Comparison of ENCODE assay signal across 22 cellular contexts in the genomic region with DNA sequence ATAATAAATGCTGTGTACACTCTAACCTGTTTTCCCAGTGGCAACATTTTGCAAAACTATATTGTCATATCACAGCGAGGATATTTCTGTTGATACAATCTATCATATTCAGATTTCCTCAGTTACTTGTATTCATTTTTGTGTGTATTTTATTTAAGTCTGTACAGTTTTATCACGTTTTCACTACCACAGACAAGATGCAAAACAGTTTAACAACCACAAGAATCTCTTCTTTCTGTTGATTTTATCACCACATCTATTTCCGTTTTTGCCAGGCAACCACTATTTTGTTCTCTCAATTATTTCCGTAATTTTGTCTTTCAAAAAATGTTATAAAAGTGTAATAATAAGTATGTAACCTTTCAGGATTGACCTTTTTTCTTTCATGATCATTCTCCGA.
"Had no signal": no experiment of that assay in that cellular context is flagged by ENCODE, and none has a peak within 500 bp of the region (broad histone marks: within the 10 kb centered on the region; RNA-seq: fewer than 3 reads in every experiment).

No MANE protein-coding gene starts in this region.

- H3K4me1 Mint-ChIP-seq: activated naive CD8-positive, alpha-beta T cell treated with anti-CD3 and anti-CD28 coated beads, Interleukin-2, amount 10 ng/mL, durations not matched to agents 7 days and 5 days had no signal

- H3K36me3 ChIP-seq: thyroid gland, upper lobe of right lung had no signal

- ATAC-seq: naive thymus-derived CD8-positive, alpha-beta T cell; upper lobe of right lung had no signal

- H3K9me3 Mint-ChIP-seq: activated CD4-positive, alpha-beta memory T cell treated with anti-CD3 and anti-CD28 coated beads for 36 hours; activated naive CD4-positive, alpha-beta T cell treated with anti-CD3 and anti-CD28 coated beads for 36 hours; activated naive CD8-positive, alpha-beta T cell treated with anti-CD3 and anti-CD28 coated beads, Interleukin-2, amount 10 ng/mL, durations not matched to agents 7 days and 5 days; dendritic cell treated with granulocyte-macrophage colony-stimulating factor and Interleukin-4, amounts not matched to agents 40 ng/mL and 50 ng/mL, for 4 days; stimulated activated naive CD8-positive, alpha-beta T cell treated with anti-CD3 and anti-CD28 coated beads, Interleukin-15, Interleukin-2, amounts not matched to agents 100 ng/mL and 50 ng/mL, for 24 hours had no signal

- H3K4me1 ChIP-seq: upper lobe of right lung had no signal

- H3K27me3 Mint-ChIP-seq: dendritic cell treated with granulocyte-macrophage colony-stimulating factor and Interleukin-4, amounts not matched to agents 40 ng/mL and 50 ng/mL, for 4 days; progenitor cell of endocrine pancreas had no signal

- DNase-seq: activated CD4-positive, alpha-beta T cell treated with anti-CD3 and anti-CD28 coated beads for 4 hours; activated CD4-positive, CD25-positive, alpha-beta regulatory T cell; activated effector memory CD4-positive, alpha-beta T cell treated with Interleukin-2 at 50 U/mL for 16 hours; activated naive CD4-positive, alpha-beta T cell treated with anti-CD3 and anti-CD28 coated beads for 36 hours; activated naive CD8-positive, alpha-beta T cell treated with anti-CD3 and anti-CD28 coated beads, Interleukin-2, amount 10 ng/mL, durations not matched to agents 7 days and 5 days; activated T-cell treated with anti-CD3 and anti-CD28 coated beads, Interleukin-2, amount 50 U/mL, for 48 hours; amniotic stem cell; effector CD4-positive, alpha-beta T cell; erythroblast; foreskin fibroblast; kidney; stimulated activated CD4-positive, alpha-beta T cell treated with anti-CD3 and anti-CD28 coated beads, Interleukin-4, amount 100 ng/mL, for 4 hours; substantia nigra; T1000; thyroid gland; upper lobe of right lung had no signal

- H3K36me3 Mint-ChIP-seq: activated CD4-positive, alpha-beta memory T cell treated with anti-CD3 and anti-CD28 coated beads for 36 hours; activated naive CD8-positive, alpha-beta T cell treated with anti-CD3 and anti-CD28 coated beads, Interleukin-2, amount 10 ng/mL, durations not matched to agents 7 days and 5 days; naive thymus-derived CD8-positive, alpha-beta T cell had no signal

- H3K27ac Mint-ChIP-seq: activated CD4-positive, alpha-beta memory T cell treated with anti-CD3 and anti-CD28 coated beads for 36 hours; activated naive CD4-positive, alpha-beta T cell treated with anti-CD3 and anti-CD28 coated beads for 36 hours; activated naive CD8-positive, alpha-beta T cell treated with anti-CD3 and anti-CD28 coated beads, Interleukin-2, amount 10 ng/mL, durations not matched to agents 7 days and 5 days; dendritic cell treated with granulocyte-macrophage colony-stimulating factor and Interleukin-4, amounts not matched to agents 40 ng/mL and 50 ng/mL, for 4 days; naive thymus-derived CD8-positive, alpha-beta T cell; progenitor cell of endocrine pancreas; stimulated activated naive CD8-positive, alpha-beta T cell treated with anti-CD3 and anti-CD28 coated beads, Interleukin-15, Interleukin-2, amounts not matched to agents 100 ng/mL and 50 ng/mL, for 24 hours had no signal

- H3K27me3 ChIP-seq: thyroid gland, upper lobe of right lung had no signal

- H3K27ac ChIP-seq: thyroid gland, upper lobe of right lung had no signal

- H3K9me3 ChIP-seq: thyroid gland, upper lobe of right lung had no signal

- H3K4me3 Mint-ChIP-seq: activated CD4-positive, alpha-beta memory T cell treated with anti-CD3 and anti-CD28 coated beads for 36 hours; activated naive CD4-positive, alpha-beta T cell treated with anti-CD3 and anti-CD28 coated beads for 36 hours; activated naive CD8-positive, alpha-beta T cell treated with anti-CD3 and anti-CD28 coated beads, Interleukin-2, amount 10 ng/mL, durations not matched to agents 7 days and 5 days; dendritic cell treated with granulocyte-macrophage colony-stimulating factor and Interleukin-4, amounts not matched to agents 40 ng/mL and 50 ng/mL, for 4 days; naive thymus-derived CD8-positive, alpha-beta T cell; stimulated activated naive CD8-positive, alpha-beta T cell treated with anti-CD3 and anti-CD28 coated beads, Interleukin-15, Interleukin-2, amounts not matched to agents 100 ng/mL and 50 ng/mL, for 24 hours had no signal

- H3K4me3 ChIP-seq: lung, thyroid gland, upper lobe of right lung had no signal
